8 cellular contexts compared by ENCODE assay signal in the genomic region with DNA sequence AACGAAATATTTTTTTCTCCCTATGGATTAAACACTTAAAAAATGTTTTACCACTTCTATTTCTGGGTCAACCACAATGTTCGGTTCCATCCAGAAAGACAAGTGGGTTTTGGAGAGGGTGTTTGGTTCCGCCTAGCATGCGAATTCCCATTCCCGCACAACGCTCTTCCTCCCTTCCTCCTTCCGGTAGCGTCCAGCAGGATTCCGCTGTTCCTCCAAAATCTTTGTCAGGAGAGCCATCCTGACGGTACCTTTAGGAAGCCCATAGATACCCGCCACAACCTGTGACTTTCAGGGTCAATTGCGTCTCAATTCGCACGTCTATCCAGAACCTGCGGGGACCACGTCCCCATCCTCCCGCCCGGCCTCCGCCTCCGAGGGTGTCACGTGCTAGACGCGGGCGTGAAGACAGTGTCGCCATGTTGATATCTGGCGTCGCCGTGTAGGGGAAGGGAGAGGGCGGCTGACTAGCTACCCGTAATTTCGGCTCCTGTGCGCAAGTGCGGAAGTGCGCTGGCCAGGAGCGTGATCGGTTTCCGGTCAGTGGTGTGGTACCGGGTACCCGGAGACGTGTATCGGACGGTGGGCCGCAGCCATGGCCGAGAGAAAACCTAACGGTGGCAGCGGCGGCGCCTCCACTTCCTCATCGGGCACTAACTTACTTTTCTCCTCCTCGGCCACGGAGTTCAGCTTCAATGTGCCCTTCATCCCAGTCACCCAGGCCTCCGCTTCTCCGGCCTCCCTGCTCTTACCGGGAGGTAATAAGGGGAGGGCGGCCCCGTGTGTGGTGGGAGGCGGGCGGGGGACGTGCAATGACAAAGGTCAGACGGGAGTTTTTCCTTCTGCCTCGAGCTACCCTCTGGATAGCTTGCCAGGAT. TPM values are rescaled to one million over a fixed set of nuclear protein-coding genes. Genes with fewer than 3 reads are reported as not detected.
DNase-seq lines count a peak whose midpoint lies in the region; ATAC-seq and TF ChIP-seq lines count a peak whose summit lies in the region.

A gene (plus strand): TSS at position 543 of the 878 bp plus-strand sequence. CDS start 53 bp downstream, at position 596.

- H3K27me3 Mint-ChIP-seq in activated T-cell treated with anti-CD3 and anti-CD28 coated beads, Interleukin-2, amount 50 U/mL, for 4 hours (ENCODE audit: low read depth): no peaks in the 10 kb centered on the region

- H3K9me3 Mint-ChIP-seq in activated T-cell treated with anti-CD3 and anti-CD28 coated beads, Interleukin-2, amount 50 U/mL, for 4 hours: no peaks in the 10 kb centered on the region

- peak within 1 kb of the TSS; percentile 95 for H3K27ac ChIP-seq in Panc1 (ENCODE audit: low read length)

- H3K4me1 Mint-ChIP-seq in activated T-cell treated with anti-CD3 and anti-CD28 coated beads, Interleukin-2, amount 50 U/mL, for 4 hours (ENCODE audit: low read depth): peaks cover 48% of the 10 kb centered on the region

- peaks cover 17% of the 10 kb centered on the region for H3K36me3 Mint-ChIP-seq in activated T-cell treated with anti-CD3 and anti-CD28 coated beads, Interleukin-2, amount 50 U/mL, for 4 hours (ENCODE audit: insufficient read depth)

- in situ Hi-C loops in Panc1 (cut with HindIII; ENCODE audit: low pct_unique_long_range_greater_than_20kb, low sequenced_read_pairs): no loop called here

- CTCF ChIA-PET in Panc1 (lab: Charles Lee): no interaction called here

- H3K27me3 ChIP-seq in Panc1 (ENCODE audit: control insufficient read depth, insufficient read depth, low read length): no peaks in the 10 kb centered on the region
- H3K27me3 ChIP-seq in mucosa of stomach (ENCODE audit: control insufficient read depth, insufficient read depth, low read length): no peaks in the 10 kb centered on the region

- H3K4me1 ChIP-seq in Panc1 (ENCODE audit: control insufficient read depth, insufficient read depth, low read length) (peaks cover 33% of the 10 kb centered on the region), mucosa of stomach (ENCODE audit: control insufficient read depth, insufficient read depth, low read length) (peaks cover 42% of the 10 kb centered on the region)

- BruUV-seq in Panc1 (replicated peaks; lab: Mats Ljungman, UMichigan): TSS peak; percentile 90

- peak within 1 kb of the TSS; percentile 86 for H3K9ac ChIP-seq in mucosa of stomach (ENCODE audit: low read length)

- POLR2A ChIA-PET in Panc1 (lab: Charles Lee): interaction anchor here (0.6 to 0.7 kb wide), 3 partner anchors 10 to 155 kb away, joined by 3 to 5 read pairs (median 3); no protein-coding TSS in a partner anchor

- TF ChIP-seq POLR2A in erythroblast (IDR thresholded peaks at IDR 0.05; ENCODE audit: low read length): peak; percentile 93

- H3K9me3 ChIP-seq in Panc1 (ENCODE audit: control insufficient read depth, insufficient read depth, low read depth, low read length) (no peaks in the 10 kb centered on the region), mucosa of stomach (ENCODE audit: control insufficient read depth, low read length) (no peaks in the 10 kb centered on the region)

- TF ChIP-seq CTCF in Panc1 (IDR thresholded peaks at IDR 0.05): no peak

- peak within 1 kb of the TSS; percentile 95 for H3K4me3 Mint-ChIP-seq in activated T-cell treated with anti-CD3 and anti-CD28 coated beads, Interleukin-2, amount 50 U/mL, for 4 hours

- intact Hi-C loops in Panc1 (cut with micrococcal nuclease; ENCODE audit: unreplicated experiment): no loop called here

- peaks cover 7% of the 10 kb centered on the region; the same call in 1 of the 2 replicates for H3K36me3 ChIP-seq in Panc1 (ENCODE audit: control insufficient read depth, insufficient read depth, low read length)
- no peaks in the 10 kb centered on the region for H3K36me3 ChIP-seq in mucosa of stomach (ENCODE audit: control insufficient read depth, insufficient read depth, low read length)

- peak; percentile 99 for ATAC-seq in GM21723 (IDR thresholded peaks at IDR 0.05; ENCODE audit: unreplicated experiment)
- peak; percentile 99 for ATAC-seq in Panc1
- ATAC-seq in activated T-cell treated with anti-CD3 and anti-CD28 coated beads, Interleukin-2, amount 50 U/mL, for 4 hours: peak; percentile 99

- H3K4me3 ChIP-seq in Panc1 (ENCODE audit: low read depth in 2 of 2, low read length in 2 of 2): peak within 1 kb of the TSS; percentile 89 to 100
- peak within 1 kb of the TSS; percentile 96 for H3K4me3 ChIP-seq in mucosa of stomach (ENCODE audit: low read length)

- DNase-seq in DMS53 (lab: John Stamatoyannopoulos, UW): peak; percentile 98
- peak; percentile 82 for DNase-seq in KG1 (lab: John Stamatoyannopoulos, UW)
- peak; percentile 87 for DNase-seq in Panc1 (ENCODE audit: low read depth, low spot score)
- DNase-seq in activated T-cell treated with anti-CD3 and anti-CD28 coated beads, Interleukin-2, amount 50 U/mL, for 4 hours: peak; percentile 87
- DNase-seq in erythroblast (lab: John Stamatoyannopoulos, UW): peak; percentile 95 to 96
- peak; percentile 77 to 84 for DNase-seq in stimulated activated CD8-positive, alpha-beta memory T cell treated with anti-CD3 and anti-CD28 coated beads, Interleukin-7, amount 100 ng/mL, for 1 hour (ENCODE audit: low read depth in 2 of 2)

RNA-seq across cellular contexts. Expression of the gene that starts here (rescaled TPM):
- total RNA-seq in Panc1 (2021; ENCODE audit: unreplicated experiment): 132 TPM
- polyA plus RNA-seq in Panc1 (2012; ENCODE audit: insufficient read length): 102 TPM
- total RNA-seq in activated T-cell treated with anti-CD3 and anti-CD28 coated beads, Interleukin-2, amount 50 U/mL, for 4 hours: 10 to 100 TPM; 75.4 to 80.3 (median 80.2) TPM

Comparison
In these comparisons a context has a peak if more than half of its experiments do, and no peak if none do; other contexts are left out.
1. Peak in every context shown above with its lines: DNase-seq, ATAC-seq, H3K4me3 ChIP-seq and H3K27ac ChIP-seq.